Comparison of ENCODE assay signal across 21 cellular contexts in the genomic region with DNA sequence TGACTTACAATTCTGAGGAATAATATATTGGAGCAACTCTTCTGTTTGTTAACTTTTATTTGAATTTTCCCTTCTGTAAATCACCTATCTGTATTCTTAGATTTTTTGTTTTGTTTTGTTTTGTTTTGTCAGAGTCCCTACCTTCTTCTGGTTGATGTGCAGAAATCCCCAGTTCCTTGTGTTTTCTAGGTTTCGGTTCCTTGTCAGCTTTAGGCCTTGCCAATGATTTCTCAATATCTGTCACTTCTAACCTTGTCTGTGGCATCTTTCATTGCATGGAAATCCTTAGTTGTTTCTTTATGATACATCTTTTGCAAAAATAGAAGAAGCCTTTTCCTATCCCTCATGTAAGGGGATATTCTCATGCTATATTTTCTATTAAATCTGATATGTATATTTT. TPM values are rescaled to one million over a fixed set of nuclear protein-coding genes. Genes with fewer than 3 reads are reported as not detected.
DNase-seq lines count a peak whose midpoint lies in the region; ATAC-seq, FAIRE-seq and TF ChIP-seq lines count a peak whose summit lies in the region.
"Had no signal": no experiment of that assay in that cellular context is flagged by ENCODE, and none has a peak within 500 bp of the region (broad histone marks: within the 10 kb centered on the region; RNA-seq: fewer than 3 reads in every experiment).

No MANE protein-coding gene starts in this region.

- H3K4me3 ChIP-seq in HCT116 (replicated peaks in 1 of 2; ENCODE audit: low read depth in 1 of 2, low read length in 2 of 2) (no peak overlapping the region), GM12878 (no peak overlapping the region), esophagus muscularis mucosa (no peak overlapping the region), hepatocyte (no peak overlapping the region)
- H3K4me3 ChIP-seq: ascending aorta, right atrium auricular region had no signal

- H2AFZ ChIP-seq in HCT116 (ENCODE audit: low read depth, low read length, poor library complexity, severe bottlenecking) (peak overlapping the region; percentile 4), GM12878 (ENCODE audit: control insufficient read depth, low read depth, low read length) (no peak overlapping the region), hepatocyte (no peak overlapping the region)

- H3K27me3 ChIP-seq in HCT116 (ENCODE audit: insufficient read depth, low read length) (no peaks in the 10 kb centered on the region), GM12878 (replicated peaks in 1 of 2; ENCODE audit: control insufficient read depth in 2 of 2, insufficient read depth in 2 of 2, low read length in 1 of 2) (no peaks in the 10 kb centered on the region), esophagus muscularis mucosa (peaks cover 0 to 5% (median 0%) of the 10 kb centered on the region in 4 donors), hepatocyte (no peaks in the 10 kb centered on the region)
- H3K27me3 ChIP-seq: ascending aorta, neutrophil, right atrium auricular region had no signal

- H3K9me2 ChIP-seq in HCT116 (ENCODE audit: insufficient read depth) (no peaks in the 10 kb centered on the region), hepatocyte (replicated peaks; ENCODE audit: insufficient read depth) (no peaks in the 10 kb centered on the region)

- DNase-seq in HCT116 (ENCODE audit: low read depth, low spot score) (no peak), GM12878 (ENCODE audit: low read depth, low spot score) (peak; percentile 32), NCI-H1105 (lab: John Stamatoyannopoulos, UW) (no peak), esophagus muscularis mucosa (ENCODE audit: extremely low spot score) (no peak), NCI-H1436 (lab: John Stamatoyannopoulos, UW) (no peak), hepatocyte (ENCODE audit: low spot score) (no peak)
- DNase-seq: activated naive CD4-positive, alpha-beta T cell; GOT3; midbrain; NCI-H1417 treated with DMSO at 0.1 percent for 48 hours; NK-92 treated with Interleukin-12 subunit alpha and Interleukin-12 subunit beta, amount 100 ng/mL, for 24 hours; SHP77 treated with DMSO at 0.1 percent for 48 hours; T-helper 17 cell had no signal

- peaks cover 0 to 7% of the 10 kb centered on the region in 2 experiments; a peak in 2 of 4 replicates for H3K4me1 ChIP-seq in HCT116 (ENCODE audit: control insufficient read depth in 1 of 2, insufficient read depth in 2 of 2, low read length in 2 of 2)
- no peaks in the 10 kb centered on the region for H3K4me1 ChIP-seq in GM12878 (ENCODE audit: control insufficient read depth, insufficient read depth, low read length)
- no peaks in the 10 kb centered on the region for H3K4me1 ChIP-seq in esophagus muscularis mucosa
- no peaks in the 10 kb centered on the region for H3K4me1 ChIP-seq in hepatocyte (ENCODE audit: insufficient read depth)
- H3K4me1 ChIP-seq: ascending aorta, right atrium auricular region had no signal

- H3K79me2 ChIP-seq in HCT116 (ENCODE audit: insufficient read depth, low read length) (no peaks in the 10 kb centered on the region), GM12878 (ENCODE audit: control insufficient read depth, insufficient read depth, low read length) (no peaks in the 10 kb centered on the region), hepatocyte (no peaks in the 10 kb centered on the region)

- BruUV-seq in HCT116 (replicated peaks; lab: Mats Ljungman, UMichigan) (no TSS peak), GM12878 (replicated peaks; lab: Mats Ljungman, UMichigan) (no TSS peak)

- peak; percentile 19 to 49; a peak in 1 of 4 replicates for TF ChIP-seq EP300 in GM12878 (IDR thresholded peaks at IDR 0.05; ENCODE audit: borderline replicate concordance in 1 of 2, control insufficient read depth in 1 of 2, low read depth in 2 of 2, low read length in 2 of 2)
- no peak for TF ChIP-seq EP300 in esophagus muscularis mucosa (IDR thresholded peaks at IDR 0.05)

- FAIRE-seq in GM12878 (lab: Jason Lieb, UNC) = no peak
- FAIRE-seq: endometrium, GM19239 had no signal

- ATAC-seq in GM18511 (IDR thresholded peaks at IDR 0.05; ENCODE audit: unreplicated experiment) (peak; percentile 75), HCT116 (no peak), HG03159 (IDR thresholded peaks at IDR 0.05; ENCODE audit: unreplicated experiment) (peak; percentile 49), GM12878 (peak; percentile 91)
- ATAC-seq: activated CD4-positive, CD25-positive, alpha-beta regulatory T cell treated with anti-CD3 and anti-CD28 coated beads, Interleukin-2, amount 50 U/mL, for 24 hours; T-helper 17 cell had no signal

- WGBS in GM12878 (ENCODE audit: insufficient coverage, insufficient replicate concordance, low lambda C conversion rate, missing lambda C conversion rate) = 0% methylated on average over 1 of the region's 1 CpG
- WGBS in esophagus muscularis mucosa = 87% methylated on average over 1 of the region's 1 CpG
- WGBS in hepatocyte (ENCODE audit: low lambda C conversion rate, missing lambda C conversion rate) = 94% methylated on average over 1 of the region's 1 CpG

- no peaks in the 10 kb centered on the region for H3K36me3 ChIP-seq in HCT116 (ENCODE audit: control insufficient read depth in 1 of 2, insufficient read depth in 2 of 2, low read length in 2 of 2)
- H3K36me3 ChIP-seq in GM12878 (ENCODE audit: control insufficient read depth in 2 of 2, insufficient read depth in 2 of 2, low read length in 1 of 2) = no peaks in the 10 kb centered on the region
- H3K36me3 ChIP-seq in esophagus muscularis mucosa = no peaks in the 10 kb centered on the region
- H3K36me3 ChIP-seq in hepatocyte (replicated peaks; ENCODE audit: insufficient read depth, low read depth) = no peaks in the 10 kb centered on the region
- H3K36me3 ChIP-seq: ascending aorta, neutrophil, right atrium auricular region had no signal

- SMC1A ChIA-PET in GM12878 (lab: Charles Lee; ENCODE audit: uncharacterized antibody, unreplicated experiment) = interaction anchor here (1.0 kb wide), 1 partner anchor 9 kb away, joined by 4 read pairs; no protein-coding TSS in a partner anchor

- intact Hi-C loops in HCT116 (cut with micrococcal nuclease) = no loop called here
- intact Hi-C loops in GM12878 (cut with micrococcal nuclease; ENCODE audit: unreplicated experiment) = loop anchor here (2.0 kb wide), 1 partner anchor 35 kb away; no protein-coding TSS in a partner anchor
- intact Hi-C loops in esophagus muscularis mucosa (cut with DNase I) = no loop called here

- H3K27ac ChIP-seq in HCT116 (ENCODE audit: low read depth, low read length) (no peak overlapping the region), GM12878 (ENCODE audit: control insufficient read depth, insufficient read depth) (no peak overlapping the region), esophagus muscularis mucosa (replicated peaks in 1 of 4) (no peak overlapping the region), hepatocyte (no peak overlapping the region)
- H3K27ac ChIP-seq: ascending aorta, neutrophil, right atrium auricular region had no signal

- H3K9me3 ChIP-seq in HCT116 (ENCODE audit: control insufficient read depth in 1 of 2, insufficient read depth in 1 of 2, low read depth in 1 of 2, low read length in 2 of 2) (no peaks in the 10 kb centered on the region), GM12878 (replicated peaks; ENCODE audit: control insufficient read depth, insufficient read depth, low read length) (no peaks in the 10 kb centered on the region; the same call in 2 of the 3 replicates), esophagus muscularis mucosa (peaks cover 0 to under 1% (median 0%) of the 10 kb centered on the region in 4 donors), hepatocyte (ENCODE audit: low read depth) (no peaks in the 10 kb centered on the region)
- H3K9me3 ChIP-seq: ascending aorta, neutrophil, right atrium auricular region had no signal

- TF ChIP-seq CTCF in HCT116 (IDR thresholded peaks at IDR 0.05 in 2 of 3, conservative IDR thresholded peaks at IDR 0.05 in 1 of 3; ENCODE audit: borderline replicate concordance in 1 of 3, insufficient read depth in 1 of 3, low read depth in 2 of 3, low read length in 2 of 3) (no peak), GM12878 (IDR thresholded peaks at IDR 0.05 in 2 of 3, conservative IDR thresholded peaks at IDR 0.05 in 1 of 3; ENCODE audit: control insufficient read depth in 2 of 3, extremely low read depth in 1 of 3, insufficient read depth in 1 of 3, low read depth in 3 of 3, low read length in 3 of 3) (no peak), esophagus muscularis mucosa (IDR thresholded peaks at IDR 0.05) (no peak), hepatocyte (IDR thresholded peaks at IDR 0.05; ENCODE audit: poor library complexity) (no peak)

- H4K20me1 ChIP-seq in HCT116 (ENCODE audit: insufficient read depth) = no peaks in the 10 kb centered on the region
- no peaks in the 10 kb centered on the region for H4K20me1 ChIP-seq in GM12878 (ENCODE audit: control insufficient read depth, insufficient read depth)
- H4K20me1 ChIP-seq in hepatocyte (ENCODE audit: insufficient read depth, poor library complexity, severe bottlenecking) = no peaks in the 10 kb centered on the region

- no peak for TF ChIP-seq POLR2A in HCT116 (IDR thresholded peaks at IDR 0.05; ENCODE audit: borderline replicate concordance, extremely low read depth, insufficient read depth, insufficient read length)
- TF ChIP-seq POLR2A in GM12878 (IDR thresholded peaks at IDR 0.05; ENCODE audit: low read depth, low read length) = no peak
- TF ChIP-seq POLR2A in esophagus muscularis mucosa (IDR thresholded peaks at IDR 0.05; ENCODE audit: low read depth) = no peak

- no peak overlapping the region for H3K4me2 ChIP-seq in HCT116 (ENCODE audit: low read length)
- no peak overlapping the region for H3K4me2 ChIP-seq in GM12878 (ENCODE audit: control insufficient read depth, insufficient read depth)
- no peak overlapping the region for H3K4me2 ChIP-seq in hepatocyte

- in situ Hi-C loops in GM12878 (cut with MboI) = no loop called here

- RAD21 ChIA-PET in HCT116 (lab: Charles Lee; ENCODE audit: low non-redundant PET in 1 of 2, low total read pairs in 2 of 2, uncharacterized antibody in 2 of 2, unreplicated experiment in 2 of 2) = no interaction called here
- RAD21 ChIA-PET in GM12878 (lab: Charles Lee; ENCODE audit: unreplicated experiment) = interaction anchor here (1.0 kb wide), 1 partner anchor 47 kb away, joined by 3 read pairs; no protein-coding TSS in a partner anchor

- TF ChIP-seq RAD21 in HCT116 (IDR thresholded peaks at IDR 0.05; ENCODE audit: low read depth) = no peak
- TF ChIP-seq RAD21 in GM12878 (IDR thresholded peaks at IDR 0.05; ENCODE audit: insufficient read depth, low read depth, low read length) = no peak

- POLR2A ChIA-PET in HCT116 (lab: Charles Lee) (no interaction called here), GM12878 (lab: Charles Lee) (interaction anchor here (0.5 kb wide), 1 partner anchor 680 kb away, joined by 4 read pairs; no protein-coding TSS in a partner anchor)

- CTCF ChIA-PET in HCT116 (lab: Charles Lee) = no interaction called here
- CTCF ChIA-PET in GM12878 (lab: Yijun Ruan, JAX) = no interaction called here

- no peak overlapping the region for H3K9ac ChIP-seq in HCT116 (ENCODE audit: low read length)
- no peak overlapping the region for H3K9ac ChIP-seq in GM12878 (ENCODE audit: control insufficient read depth, insufficient read depth, low read length)

RNA-seq across cellular contexts. Expression of a gene that starts 21.7 kb away (rescaled TPM):
- total RNA-seq in HCT116 (2021; ENCODE audit: unreplicated experiment) (1.3 TPM), GM12878 (2014; rRNA removed) (not detected in 2 replicates), GM12878 (2014; rRNA removed; fragmentation: Illumina TruSeq; extraction: Trizol) (not detected in 2 replicates), GM12878 (2021) (not detected in 2 replicates), esophagus muscularis mucosa (1 to 10 TPM; 1.2 to 1.8 (median 1.3) TPM), hepatocyte (0.24 TPM in 1 of 2 replicates, not detected in the other)
- 0.12 and 0.23 TPM in 2 replicates for polyA plus RNA-seq in HCT116 (2012)
- not detected in 2 replicates for total RNA-seq in GM12878 (2013; cell fraction: nucleolus; rRNA removed)
- polyA plus RNA-seq in GM12878 (2011; ENCODE audit: low read depth) = not detected
- polyA plus RNA-seq in GM12878 (2011; rRNA removed) (0.22 and 0.29 TPM in 2 replicates), GM12878 (2014; fragmentation: Illumina TruSeq; extraction: Trizol) (not detected in 2 replicates), GM12878 (2014; fragmentation: Nextera tagmentation; extraction: Ambion mirVana) (not detected), GM12878 (2014; rRNA removed) (not detected in 2 replicates), GM12878 (2016; fragmentation: Nextera tagmentation; extraction: Ambion mirVana) (not detected), hepatocyte (0.10 and 0.94 TPM in 2 replicates)
- 0.04 and 0.07 TPM in 2 replicates for polyA plus RNA-seq in GM12878 (2011; cell fraction: cytosol; rRNA removed)
- polyA plus RNA-seq in GM12878 (2011; cell fraction: nucleus; rRNA removed) = 0.10 and 0.19 TPM in 2 replicates
- polyA plus RNA-seq in GM12878 (2012) = 0.14 TPM in 1 of 2 replicates, not detected in the other
- 0.10 TPM in 1 of 2 replicates, not detected in the other for polyA minus RNA-seq in GM12878 (2011; rRNA and poly(A)+ RNA removed)
- polyA minus RNA-seq in GM12878 (2011; cell fraction: cytosol; rRNA and poly(A)+ RNA removed) = not detected in 2 replicates
- polyA minus RNA-seq in GM12878 (2011; cell fraction: nucleus; rRNA and poly(A)+ RNA removed) = 0.24 TPM in 1 of 2 replicates, not detected in the other
- total RNA-seq: ascending aorta had no signal
